Comparison of ENCODE assay signal across 19 cellular contexts in the genomic region with DNA sequence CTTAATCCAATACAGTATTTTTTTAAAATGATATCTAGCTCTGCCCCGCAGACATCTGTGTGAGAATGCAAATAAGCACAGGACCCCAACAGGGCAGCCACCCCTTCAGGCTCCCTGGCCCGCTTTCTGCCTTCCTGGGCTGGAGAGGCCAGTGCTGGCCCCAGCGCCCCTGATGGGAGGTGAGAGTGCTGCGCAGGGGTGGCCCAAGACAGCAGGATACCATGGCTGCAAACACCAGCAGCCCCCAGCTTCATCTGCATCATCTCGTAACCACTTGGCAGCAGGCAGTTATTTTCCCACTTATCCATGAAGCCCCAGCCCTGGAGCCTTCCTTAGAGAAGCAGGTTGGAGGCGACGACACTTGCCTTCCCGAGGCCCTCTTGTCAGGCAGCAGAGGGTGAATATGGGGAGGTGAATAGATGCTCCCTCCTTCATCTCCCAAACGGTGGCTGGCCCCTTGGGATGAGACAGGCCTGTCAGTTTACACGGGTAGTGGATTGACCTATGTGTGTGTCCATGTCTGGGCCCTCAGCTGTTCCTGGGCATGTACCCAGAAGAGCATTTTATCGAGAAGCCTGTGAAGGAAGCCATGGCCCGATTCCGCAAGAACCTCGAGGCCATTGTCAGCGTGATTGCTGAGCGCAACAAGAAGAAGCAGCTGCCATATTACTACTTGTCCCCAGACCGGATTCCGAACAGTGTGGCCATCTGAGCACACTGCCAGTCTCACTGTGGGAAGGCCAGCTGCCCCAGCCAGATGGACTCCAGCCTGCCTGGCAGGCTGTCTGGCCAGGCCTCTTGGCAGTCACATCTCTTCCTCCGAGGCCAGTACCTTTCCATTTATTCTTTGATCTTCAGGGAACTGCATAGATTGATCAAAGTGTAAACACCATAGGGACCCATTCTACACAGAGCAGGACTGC.
A peak's percentile ranks its signal among the peaks of the same experiment; 100 is the strongest.
DNase-seq lines count a peak whose midpoint lies in the region; ATAC-seq, FAIRE-seq and TF ChIP-seq lines count a peak whose summit lies in the region.
"Had no signal": no experiment of that assay in that cellular context is flagged by ENCODE, and none has a peak within 500 bp of the region (broad histone marks: within the 10 kb centered on the region; RNA-seq: fewer than 3 reads in every experiment).

No MANE protein-coding gene starts in this region.

- DNase-seq in K562 (ENCODE audit: extremely low read depth in 1 of 4, low spot score in 3 of 4) (no peak), right cardiac atrium (peak in 1 of 3 donors; percentile 69), pons (ENCODE audit: low spot score) (peak; percentile 66), sigmoid colon (no peak), NCI-H1417 treated with DMSO at 0.1 percent for 48 hours (lab: John Stamatoyannopoulos, UW) (no peak), UCSD-AML1 (lab: John Stamatoyannopoulos, UW; ENCODE audit: unreplicated experiment) (no peak)
- DNase-seq: activated CD8-positive, alpha-beta T cell treated with anti-CD3 and anti-CD28 coated beads for 36 hours; activated naive CD8-positive, alpha-beta T cell treated with anti-CD3 and anti-CD28 coated beads, Interleukin-2, amount 50 U/mL, for 24 hours; CD8-positive, alpha-beta T cell; GM23248; KBM-7; mammary epithelial cell; NCI-H1092 treated with DMSO at 0.1 percent for 48 hours; NCI-H2171 had no signal

- CTCF ChIA-PET in K562 (lab: Yijun Ruan, JAX; ENCODE audit: low intra/inter-chr PET ratio) = no interaction called here

- H3K27me3 ChIP-seq in K562 (ENCODE audit: control insufficient read depth in 2 of 2, insufficient read depth in 2 of 2, low read length in 2 of 2) = no peaks in the 10 kb centered on the region; a peak in 1 of 5 replicates
- H3K27me3 ChIP-seq in right cardiac atrium (ENCODE audit: control insufficient read depth, insufficient read depth) = no peaks in the 10 kb centered on the region
- peaks cover 0 to 4% (median 0%) of the 10 kb centered on the region in 3 donors for H3K27me3 ChIP-seq in sigmoid colon
- H3K27me3 ChIP-seq: upper lobe of left lung had no signal

- no peak overlapping the region for H3K9ac ChIP-seq in K562 (ENCODE audit: insufficient read depth in 1 of 2, low read depth in 2 of 2, low read length in 2 of 2)
- H3K9ac ChIP-seq: GM23248 had no signal

- H3K4me2 ChIP-seq in K562 (ENCODE audit: insufficient read depth, low read length) = no peak overlapping the region

- H4K20me1 ChIP-seq in K562 (replicated peaks; ENCODE audit: control insufficient read depth, insufficient read depth, low read length) = no peaks in the 10 kb centered on the region

- peak; percentile 18; the same call in 1 of the 3 replicates for ATAC-seq in K562
- peak; percentile 49 to 78 for ATAC-seq in right cardiac atrium
- no peak for ATAC-seq in GM19328 (IDR thresholded peaks at IDR 0.05; ENCODE audit: unreplicated experiment)
- ATAC-seq: activated CD8-positive, alpha-beta T cell treated with anti-CD3 and anti-CD28 coated beads for 36 hours; activated naive CD8-positive, alpha-beta T cell treated with anti-CD3 and anti-CD28 coated beads, Interleukin-2, amount 50 U/mL, for 24 hours; CD8-positive, alpha-beta T cell; stimulated activated effector memory CD8-positive, alpha-beta T cell treated with anti-CD3 and anti-CD28 coated beads, Interleukin-12 subunit alpha, Interleukin-12 subunit beta, amount 100 ng/mL, for 72 hours had no signal

- no peak for TF ChIP-seq RAD21 in K562 (CRISPR knock-in tag; conservative IDR thresholded peaks at IDR 0.05 in 1 of 2, IDR thresholded peaks at IDR 0.05 in 1 of 2)

- H3K36me3 ChIP-seq in K562 (ENCODE audit: control insufficient read depth, insufficient read depth, low read length) (no peaks in the 10 kb centered on the region), sigmoid colon (no peaks in the 10 kb centered on the region)
- H3K36me3 ChIP-seq: upper lobe of left lung had no signal

- no peak for TF ChIP-seq EP300 in K562 (IDR thresholded peaks at IDR 0.05; ENCODE audit: low read length)
- TF ChIP-seq EP300 in sigmoid colon (IDR thresholded peaks at IDR 0.05) = no peak

- no peaks in the 10 kb centered on the region for H3K79me2 ChIP-seq in K562 (ENCODE audit: control insufficient read depth, insufficient read depth, low read length)

- POLR2A ChIA-PET in K562 (lab: Yijun Ruan, JAX) = interaction anchor here (0.9 to 1.1 kb wide), 2 partner anchors 14 to 15 kb away, joined by 3 to 5 read pairs; no protein-coding TSS in a partner anchor

- no TSS peak for BruUV-seq in K562 (replicated peaks; lab: Mats Ljungman, UMichigan)

- H3K27ac ChIP-seq in C4-2B (peak overlapping the region; percentile 4; the same call in 1 of the 2 replicates), K562 (ENCODE audit: extremely low read depth, low read depth, low read length) (no peak overlapping the region), right cardiac atrium (ENCODE audit: low read length) (no peak overlapping the region), sigmoid colon (no peak overlapping the region)
- H3K27ac ChIP-seq: GM23248, HL-60, upper lobe of left lung had no signal

- H3K4me3 ChIP-seq in K562 (no peak overlapping the region), right cardiac atrium (ENCODE audit: low read length) (no peak overlapping the region), sigmoid colon (no peak overlapping the region)
- H3K4me3 ChIP-seq: GM23248, upper lobe of left lung had no signal

- WGBS in K562 (ENCODE audit: insufficient coverage, low coverage, missing lambda C conversion rate) = 38% methylated on average over 19 of the region's 19 CpGs
- 72% methylated on average over 19 of the region's 19 CpGs for WGBS in right cardiac atrium
- 88% methylated on average over 19 of the region's 19 CpGs for WGBS in sigmoid colon, 2 donors

- intact Hi-C loops in K562 (cut with micrococcal nuclease) = no loop called here
- intact Hi-C loops in right cardiac atrium (cut with DNase I) = no loop called here
- intact Hi-C loops in sigmoid colon (cut with DNase I) = no loop called here

- H3K9me1 ChIP-seq in K562 (ENCODE audit: control insufficient read depth, insufficient read depth, low read length) = no peaks in the 10 kb centered on the region

- H3K4me1 ChIP-seq in K562 (replicated peaks in 1 of 2; ENCODE audit: control insufficient read depth in 2 of 2, insufficient read depth in 2 of 2, low read length in 2 of 2) = peaks cover 0 to 33% of the 10 kb centered on the region in 2 experiments; a peak in 3 of 5 replicates
- H3K4me1 ChIP-seq in right cardiac atrium (ENCODE audit: control insufficient read depth, insufficient read depth, low read length) = peaks cover 4% of the 10 kb centered on the region
- H3K4me1 ChIP-seq in sigmoid colon = no peaks in the 10 kb centered on the region
- H3K4me1 ChIP-seq: upper lobe of left lung had no signal

- no peak for TF ChIP-seq CTCF in C4-2B (conservative IDR thresholded peaks at IDR 0.05)
- TF ChIP-seq CTCF in K562 (IDR thresholded peaks at IDR 0.05 in 2 of 3, conservative IDR thresholded peaks at IDR 0.05 in 1 of 3; ENCODE audit: insufficient read depth in 2 of 3, low read depth in 1 of 3, low read length in 3 of 3) = no peak
- no peak for TF ChIP-seq CTCF in sigmoid colon (IDR thresholded peaks at IDR 0.05)

- in situ Hi-C loops in K562 (cut with MboI) = no loop called here

- no peak overlapping the region for H2AFZ ChIP-seq in K562 (ENCODE audit: low read depth, low read length)
- H2AFZ ChIP-seq: GM23248 had no signal

- no peak for TF ChIP-seq POLR2A in K562 (conservative IDR thresholded peaks at IDR 0.05)
- no peak for TF ChIP-seq POLR2A in sigmoid colon (IDR thresholded peaks at IDR 0.05)

- FAIRE-seq in K562 (lab: Jason Lieb, UNC) = no peak

- H3K9me3 ChIP-seq in K562 (replicated peaks; ENCODE audit: control insufficient read depth, insufficient read depth, low read depth, low read length) (no peaks in the 10 kb centered on the region), right cardiac atrium (ENCODE audit: control insufficient read depth, low read length) (no peaks in the 10 kb centered on the region), sigmoid colon (no peaks in the 10 kb centered on the region)
- H3K9me3 ChIP-seq: upper lobe of left lung had no signal

TF ChIP-seq in K562, 482 proteins besides CTCF, POLR2A, EP300 and RAD21 (continues in another document):
- no peak for TF ChIP-seq CC2D1A (IDR thresholded peaks at IDR 0.05)
- no peak for TF ChIP-seq SAFB (IDR thresholded peaks at IDR 0.05; ENCODE audit: borderline replicate concordance, low read depth, low read length)
- TF ChIP-seq TAF1 (IDR thresholded peaks at IDR 0.05; ENCODE audit: control insufficient read depth, extremely low read depth, insufficient read depth, low read length, severe bottlenecking) = no peak
- no peak for TF ChIP-seq JUNB (CRISPR knock-in tag; conservative IDR thresholded peaks at IDR 0.05)
- TF ChIP-seq ZBTB17 (CRISPR knock-in tag; IDR thresholded peaks at IDR 0.05) = no peak
- TF ChIP-seq ARID2 (IDR thresholded peaks at IDR 0.05) = no peak
- TF ChIP-seq GTF2F1 (IDR thresholded peaks at IDR 0.05; ENCODE audit: low read depth, low read length) = no peak
- TF ChIP-seq ZBTB33 (CRISPR knock-in tag; IDR thresholded peaks at IDR 0.05) = no peak
